30 cellular contexts compared by ENCODE assay signal in genomic region chr2:31362581-31362980, GRCh38. TPM values are rescaled to one million over a fixed set of nuclear protein-coding genes. Genes with fewer than 3 reads are reported as not detected.
"Had no signal": no experiment of that assay in that cellular context is flagged by ENCODE, and none has a peak within 500 bp of the region (broad histone marks: within the 10 kb centered on the region; RNA-seq: fewer than 3 reads in every experiment).

No MANE protein-coding gene starts in this region.

- DNase-seq: stimulated activated CD4-positive, alpha-beta T cell treated with anti-CD3 and anti-CD28 coated beads, Interleukin-2, amount 100 ng/mL, for 48 hours; stimulated activated CD4-positive, alpha-beta T cell treated with anti-CD3 and anti-CD28 coated beads, Interleukin-4, amount 100 ng/mL, for 1 hour; stimulated activated CD4-positive, alpha-beta T cell treated with anti-CD3 and anti-CD28 coated beads, Interleukin-4, amount 100 ng/mL, for 24 hours; stimulated activated CD4-positive, alpha-beta T cell treated with anti-CD3 and anti-CD28 coated beads, Interleukin-4, amount 100 ng/mL, for 4 hours; stimulated activated CD8-positive, alpha-beta memory T cell treated with anti-CD3 and anti-CD28 coated beads, Interleukin-4, amount 100 ng/mL, for 48 hours; stimulated activated naive B cell treated with anti-CD40 and anti-IgM and Interleukin-4, amounts not matched to agents 10 μg/mL and 1 μg/mL and 100 μg/mL, for 72 hours; stimulated activated naive CD4-positive, alpha-beta T cell; stimulated activated naive CD4-positive, alpha-beta T cell treated with Interleukin-2 at 50 U/mL for 16 hours; stimulated activated naive CD8-positive, alpha-beta T cell treated with anti-CD3 and anti-CD28 coated beads, Interleukin-15, amount 100 ng/mL, for 72 hours; stimulated activated naive CD8-positive, alpha-beta T cell treated with anti-CD3 and anti-CD28 coated beads, Interleukin-15, Interleukin-2, amounts not matched to agents 100 U/mL and 50 U/mL, for 24 hours; stomach; substantia nigra; testis; thyroid gland; tibial artery; transverse colon; trophoblast cell; upper lobe of left lung; upper lobe of right lung; uterus had no signal

- H3K36me3 Mint-ChIP-seq: stimulated activated effector memory CD8-positive, alpha-beta T cell treated with anti-CD3 and anti-CD28 coated beads, Interleukin-12 subunit alpha, Interleukin-12 subunit beta, amount 100 ng/mL, for 72 hours; stimulated activated memory B cell treated with anti-CD40 and anti-IgM and Interleukin-4, amounts not matched to agents 10 μg/mL and 1 μg/mL and 100 μg/mL, for 72 hours; stimulated activated naive B cell treated with anti-CD40 and anti-IgM and Interleukin-4, amounts not matched to agents 10 μg/mL and 1 μg/mL and 100 μg/mL, for 72 hours; type B pancreatic cell had no signal

- H3K27ac ChIP-seq: stomach, suprapubic skin, testis, thoracic aorta, thyroid gland, tibial artery, tibial nerve, transverse colon, upper lobe of left lung, upper lobe of right lung, uterus, vagina had no signal

- H3K27ac Mint-ChIP-seq: stimulated activated effector memory CD8-positive, alpha-beta T cell treated with anti-CD3 and anti-CD28 coated beads, Interleukin-12 subunit alpha, Interleukin-12 subunit beta, amount 100 ng/mL, for 72 hours; stimulated activated memory B cell treated with anti-CD40 and anti-IgM and Interleukin-4, amounts not matched to agents 10 μg/mL and 1 μg/mL and 100 μg/mL, for 72 hours; stimulated activated naive B cell treated with anti-CD40 and anti-IgM and Interleukin-4, amounts not matched to agents 10 μg/mL and 1 μg/mL and 100 μg/mL, for 72 hours; stimulated activated naive CD8-positive, alpha-beta T cell treated with anti-CD3 and anti-CD28 coated beads, Interleukin-15, amount 100 ng/mL, for 72 hours; stimulated activated naive CD8-positive, alpha-beta T cell treated with anti-CD3 and anti-CD28 coated beads, Interleukin-15, Interleukin-2, amounts not matched to agents 100 ng/mL and 50 ng/mL, for 24 hours; type B pancreatic cell had no signal

- H3K4me3 Mint-ChIP-seq: stimulated activated effector memory CD8-positive, alpha-beta T cell treated with anti-CD3 and anti-CD28 coated beads, Interleukin-12 subunit alpha, Interleukin-12 subunit beta, amount 100 ng/mL, for 72 hours; stimulated activated memory B cell treated with anti-CD40 and anti-IgM and Interleukin-4, amounts not matched to agents 10 μg/mL and 1 μg/mL and 100 μg/mL, for 72 hours; stimulated activated naive B cell treated with anti-CD40 and anti-IgM and Interleukin-4, amounts not matched to agents 10 μg/mL and 1 μg/mL and 100 μg/mL, for 72 hours; stimulated activated naive CD8-positive, alpha-beta T cell treated with anti-CD3 and anti-CD28 coated beads, Interleukin-15, amount 100 ng/mL, for 72 hours; stimulated activated naive CD8-positive, alpha-beta T cell treated with anti-CD3 and anti-CD28 coated beads, Interleukin-15, Interleukin-2, amounts not matched to agents 100 ng/mL and 50 ng/mL, for 24 hours; type B pancreatic cell had no signal

- H3K4me3 ChIP-seq: stomach, suprapubic skin, testis, thoracic aorta, thyroid gland, tibial artery, tibial nerve, transverse colon, upper lobe of left lung, upper lobe of right lung, uterus, vagina had no signal

- H3K27me3 ChIP-seq: stomach, suprapubic skin, testis, thyroid gland, tibial artery, tibial nerve, transverse colon, upper lobe of left lung, upper lobe of right lung, uterus, vagina had no signal

- H3K4me1 ChIP-seq: stomach, suprapubic skin, testis, thyroid gland, tibial artery, tibial nerve, transverse colon, upper lobe of left lung, upper lobe of right lung, uterus, vagina had no signal

- H3K9me3 ChIP-seq: stomach, suprapubic skin, testis, thoracic aorta, thyroid gland, tibial artery, tibial nerve, transverse colon, upper lobe of left lung, upper lobe of right lung, uterus, vagina had no signal

- H3K27me3 Mint-ChIP-seq: type B pancreatic cell had no signal

- H3K4me1 Mint-ChIP-seq: stimulated activated effector memory CD8-positive, alpha-beta T cell treated with anti-CD3 and anti-CD28 coated beads, Interleukin-12 subunit alpha, Interleukin-12 subunit beta, amount 100 ng/mL, for 72 hours; stimulated activated memory B cell treated with anti-CD40 and anti-IgM and Interleukin-4, amounts not matched to agents 10 μg/mL and 1 μg/mL and 100 μg/mL, for 72 hours; stimulated activated naive B cell treated with anti-CD40 and anti-IgM and Interleukin-4, amounts not matched to agents 10 μg/mL and 1 μg/mL and 100 μg/mL, for 72 hours; stimulated activated naive CD8-positive, alpha-beta T cell treated with anti-CD3 and anti-CD28 coated beads, Interleukin-15, amount 100 ng/mL, for 72 hours had no signal

- H3K36me3 ChIP-seq: stomach, suprapubic skin, thoracic aorta, thyroid gland, tibial artery, tibial nerve, transverse colon, upper lobe of left lung, upper lobe of right lung, uterus, vagina had no signal

- H3K9me3 Mint-ChIP-seq: stimulated activated effector memory CD8-positive, alpha-beta T cell treated with anti-CD3 and anti-CD28 coated beads, Interleukin-12 subunit alpha, Interleukin-12 subunit beta, amount 100 ng/mL, for 72 hours; stimulated activated memory B cell treated with anti-CD40 and anti-IgM and Interleukin-4, amounts not matched to agents 10 μg/mL and 1 μg/mL and 100 μg/mL, for 72 hours; stimulated activated naive B cell treated with anti-CD40 and anti-IgM and Interleukin-4, amounts not matched to agents 10 μg/mL and 1 μg/mL and 100 μg/mL, for 72 hours; stimulated activated naive CD8-positive, alpha-beta T cell treated with anti-CD3 and anti-CD28 coated beads, Interleukin-15, amount 100 ng/mL, for 72 hours; stimulated activated naive CD8-positive, alpha-beta T cell treated with anti-CD3 and anti-CD28 coated beads, Interleukin-15, Interleukin-2, amounts not matched to agents 100 ng/mL and 50 ng/mL, for 24 hours; type B pancreatic cell had no signal

RNA-seq across cellular contexts. Expression of gene XDH, which starts 52.0 kb away (rescaled TPM):
- total RNA-seq: subcutaneous adipose tissue, temporal lobe, thoracic aorta had no signal
